ENCODE assay signal across 1 cellular context in genomic region chr17:75238684-75239191, GRCh38.
TF ChIP-seq lines count a peak whose summit lies in the region.

No MANE protein-coding gene starts in this region.

TF ChIP-seq in HepG2, 621 proteins besides CTCF, POLR2A, EP300 and RAD21 (continued from another document):
- no peak for TF ChIP-seq ISL2 (CRISPR knock-in tag; IDR thresholded peaks at IDR 0.05)
- TF ChIP-seq ZNF816 (CRISPR knock-in tag; IDR thresholded peaks at IDR 0.05; ENCODE audit: borderline replicate concordance), result no peak
- no peak for TF ChIP-seq AGO1 (IDR thresholded peaks at IDR 0.05; ENCODE audit: low read depth, low read length, poor library complexity, severe bottlenecking)
- TF ChIP-seq REL (CRISPR knock-in tag; conservative IDR thresholded peaks at IDR 0.05), result 0 out of 2 replicates have a peak, but pooled peaks have one; percentile 69
- TF ChIP-seq DR1 (CRISPR knock-in tag; IDR thresholded peaks at IDR 0.05), result no peak
- TF ChIP-seq ZNF784 (CRISPR knock-in tag; IDR thresholded peaks at IDR 0.05; ENCODE audit: borderline replicate concordance), result no peak
- TF ChIP-seq PPARG (CRISPR knock-in tag; conservative IDR thresholded peaks at IDR 0.05), result no peak
- TF ChIP-seq ZNF264 (CRISPR knock-in tag; IDR thresholded peaks at IDR 0.05), result no peak
- no peak for TF ChIP-seq SNAPC2 (CRISPR knock-in tag; IDR thresholded peaks at IDR 0.05)
- TF ChIP-seq ZNF34 (CRISPR knock-in tag; IDR thresholded peaks at IDR 0.05; ENCODE audit: borderline replicate concordance), result no peak
- TF ChIP-seq MYPOP (CRISPR knock-in tag; IDR thresholded peaks at IDR 0.05), result no peak
- peak; percentile 79 for TF ChIP-seq ZC3H13 (CRISPR knock-in tag; IDR thresholded peaks at IDR 0.05)
- TF ChIP-seq MATR3 (CRISPR knock-in tag; IDR thresholded peaks at IDR 0.05), result no peak
- no peak for TF ChIP-seq TBX3 (IDR thresholded peaks at IDR 0.05; ENCODE audit: borderline replicate concordance)
- TF ChIP-seq KDM2A (CRISPR knock-in tag; IDR thresholded peaks at IDR 0.05; ENCODE audit: borderline replicate concordance, low read depth), result peak; percentile 17; the same call in 1 of the 2 replicates
- peak; percentile 28; the same call in 1 of the 2 replicates for TF ChIP-seq SALL1 (CRISPR knock-in tag; IDR thresholded peaks at IDR 0.05)
- TF ChIP-seq ZNF331 (CRISPR knock-in tag; IDR thresholded peaks at IDR 0.05), result 0 out of 2 replicates have a peak, but pooled peaks have one; percentile 8
- no peak for TF ChIP-seq ZBTB46 (CRISPR knock-in tag; IDR thresholded peaks at IDR 0.05; ENCODE audit: borderline replicate concordance)
- TF ChIP-seq SRSF9 (IDR thresholded peaks at IDR 0.05; ENCODE audit: borderline replicate concordance, insufficient read depth, low read depth, low read length, poor library complexity, severe bottlenecking), result no peak
- TF ChIP-seq ZNF501 (CRISPR knock-in tag; IDR thresholded peaks at IDR 0.05), result peak; percentile 43; the same call in 1 of the 2 replicates
- TF ChIP-seq DNMT1 (CRISPR knock-in tag; IDR thresholded peaks at IDR 0.05), result 0 out of 2 replicates have a peak, but pooled peaks have one; percentile 18
- no peak for TF ChIP-seq ZBTB7A (CRISPR knock-in tag; IDR thresholded peaks at IDR 0.05)
- TF ChIP-seq ZFP91 (CRISPR knock-in tag; IDR thresholded peaks at IDR 0.05; ENCODE audit: borderline replicate concordance), result peak; percentile 44; the same call in 1 of the 2 replicates
- TF ChIP-seq SP2 (CRISPR knock-in tag; IDR thresholded peaks at IDR 0.05), result no peak
- peak; percentile 97 for TF ChIP-seq XRCC5 (optimal IDR thresholded peaks at IDR 0.05; ENCODE audit: low read length)
- TF ChIP-seq SAP130 (CRISPR knock-in tag; IDR thresholded peaks at IDR 0.05; ENCODE audit: low read depth), result 0 out of 2 replicates have a peak, but pooled peaks have one; percentile 19
- peak; percentile 64; the same call in 1 of the 2 replicates for TF ChIP-seq ZNF598 (CRISPR knock-in tag; IDR thresholded peaks at IDR 0.05; ENCODE audit: borderline replicate concordance)
- no peak for TF ChIP-seq ZNF549 (CRISPR knock-in tag; IDR thresholded peaks at IDR 0.05)
